15 cellular contexts compared by ENCODE assay signal in the genomic region with DNA sequence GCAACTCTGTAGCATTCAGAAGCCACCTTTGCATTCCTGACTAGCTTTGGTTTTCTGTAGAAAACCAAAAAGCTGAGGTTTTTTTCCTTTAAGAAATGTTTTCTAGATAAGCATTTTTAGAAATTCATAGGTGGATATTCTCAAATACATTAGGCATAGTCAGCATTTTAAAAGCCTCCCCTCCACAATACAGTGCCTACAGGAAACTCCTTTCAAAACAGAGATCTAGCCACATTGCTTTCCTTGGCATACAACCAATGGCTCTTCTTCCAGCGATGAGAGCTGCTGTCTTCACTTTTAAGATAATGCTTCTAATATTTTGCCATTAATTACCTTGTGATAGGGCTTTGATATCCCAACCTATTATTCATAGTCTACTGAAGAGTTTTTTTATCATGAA. TPM values are rescaled to one million over a fixed set of nuclear protein-coding genes. Genes with fewer than 3 reads are reported as not detected.
A peak's percentile ranks its signal among the peaks of the same experiment; 100 is the strongest.
DNase-seq lines count a peak whose midpoint lies in the region; ATAC-seq and TF ChIP-seq lines count a peak whose summit lies in the region.
"Had no signal": no experiment of that assay in that cellular context is flagged by ENCODE, and none has a peak within 500 bp of the region (broad histone marks: within the 10 kb centered on the region; RNA-seq: fewer than 3 reads in every experiment).

No MANE protein-coding gene starts in this region.

- TF ChIP-seq CTCF in AG10803 (conservative IDR thresholded peaks at IDR 0.05; ENCODE audit: low read length) (no peak), RWPE2 (IDR thresholded peaks at IDR 0.05; ENCODE audit: poor library complexity, severe bottlenecking) (no peak)

- H3K27me3 ChIP-seq in RWPE2 (ENCODE audit: insufficient read depth, poor library complexity, severe bottlenecking): no peaks in the 10 kb centered on the region

- peak overlapping the region; percentile 3 for H3K27ac ChIP-seq in RWPE2 (ENCODE audit: poor library complexity, severe bottlenecking)
- H3K27ac ChIP-seq: RWPE1 had no signal

- H3K4me3 ChIP-seq in AG10803 (ENCODE audit: low read length) (no peak overlapping the region), RWPE2 (ENCODE audit: severe bottlenecking) (no peak overlapping the region)

- H3K36me3 Mint-ChIP-seq in memory B cell: peaks cover 26% of the 10 kb centered on the region

- H3K9me3 Mint-ChIP-seq in memory B cell: no peaks in the 10 kb centered on the region
- H3K9me3 Mint-ChIP-seq: central memory CD8-positive, alpha-beta T cell had no signal

- H3K4me1 Mint-ChIP-seq in memory B cell: peaks cover 7% of the 10 kb centered on the region

- no peak for ATAC-seq in RWPE2 (ENCODE audit: low read depth)
- no peak for ATAC-seq in memory B cell (ENCODE audit: low read depth)

- H3K4me1 ChIP-seq in RWPE2 (ENCODE audit: insufficient read depth, poor library complexity, severe bottlenecking): peaks cover 2% of the 10 kb centered on the region

- H3K27ac Mint-ChIP-seq in memory B cell: peak overlapping the region; percentile 60

- no peak overlapping the region for H3K4me3 Mint-ChIP-seq in memory B cell
- H3K4me3 Mint-ChIP-seq: central memory CD8-positive, alpha-beta T cell had no signal

- no peaks in the 10 kb centered on the region for H3K9me3 ChIP-seq in RWPE2 (ENCODE audit: severe bottlenecking)

- H3K36me3 ChIP-seq in RWPE2 (ENCODE audit: low read depth): peaks cover 91% of the 10 kb centered on the region

- no peaks in the 10 kb centered on the region for H3K27me3 Mint-ChIP-seq in memory B cell
- H3K27me3 Mint-ChIP-seq: central memory CD8-positive, alpha-beta T cell had no signal

- DNase-seq in AG10803 (ENCODE audit: low read depth): peak; percentile 16
- no peak for DNase-seq in RWPE2 (ENCODE audit: low spot score)
- peak; percentile 59 for DNase-seq in dermis blood vessel endothelial cell
- DNase-seq in memory B cell (ENCODE audit: low spot score in 2 of 2): no peak
- no peak for DNase-seq in NCI-H1092 (lab: John Stamatoyannopoulos, UW)
- no peak for DNase-seq in NK-92 (lab: John Stamatoyannopoulos, UW; ENCODE audit: unreplicated experiment)
- no peak for DNase-seq in HCEC 1CT
- no peak for DNase-seq in middle frontal gyrus (ENCODE audit: extremely low spot score, low spot score)
- DNase-seq: activated CD4-positive, alpha-beta T cell treated with anti-CD3 and anti-CD28 coated beads, Interleukin-2, amount 50 U/mL, for 4 hours; activated T-cell treated with anti-CD3 and anti-CD28 coated beads, Interleukin-2, amount 50 U/mL, for 48 hours; left colon; NCI-H2081; NCI-H510A had no signal

RNA-seq across cellular contexts. Expression of gene PSMD6, which starts 14.3 kb away (rescaled TPM):
- 90.2 and 121 TPM in 2 replicates for total RNA-seq in dermis blood vessel endothelial cell

Comparison
In these comparisons a context has a peak if more than half of its experiments do, and no peak if none do; other contexts are left out.
1. DNase-seq: peak in AG10803 (single experiment) and dermis blood vessel endothelial cell (single experiment); none in RWPE2 (single experiment), memory B cell (0 of 2), NCI-H1092 (single experiment), NK-92 (single experiment), HCEC 1CT (single experiment) and middle frontal gyrus (single experiment).